ENCODE assay signal across 21 cellular contexts in the genomic region with DNA sequence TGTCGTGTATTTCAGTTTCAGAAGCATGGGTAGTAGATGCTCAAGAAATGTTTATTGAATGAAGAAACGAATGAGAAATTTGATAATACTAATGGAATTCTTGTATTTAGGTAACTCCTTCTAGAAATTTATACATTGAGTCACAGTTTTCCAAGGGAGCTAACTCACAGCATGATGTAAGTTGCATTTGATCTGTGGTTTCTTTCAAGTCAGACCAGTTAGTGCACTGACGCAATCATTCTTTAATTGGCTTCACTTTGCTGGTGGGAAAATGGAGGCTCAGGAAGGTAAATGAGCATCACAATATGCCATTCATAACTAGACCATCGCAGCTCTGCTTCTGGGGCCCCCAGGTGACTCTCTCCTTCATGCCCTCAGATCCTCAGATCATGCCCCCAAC. TPM values are rescaled to one million over a fixed set of nuclear protein-coding genes. Genes with fewer than 3 reads are reported as not detected.
DNase-seq lines count a peak whose midpoint lies in the region; ATAC-seq and TF ChIP-seq lines count a peak whose summit lies in the region.
"Had no signal": no experiment of that assay in that cellular context is flagged by ENCODE, and none has a peak within 500 bp of the region (broad histone marks: within the 10 kb centered on the region; RNA-seq: fewer than 3 reads in every experiment).

No MANE protein-coding gene starts in this region.

- no peak overlapping the region for H3K18ac ChIP-seq in neuronal stem cell (ENCODE audit: low read length)

- no peak overlapping the region for H3K23ac ChIP-seq in neuronal stem cell (ENCODE audit: low read depth, low read length, poor library complexity)

- no peak overlapping the region for H2BK12ac ChIP-seq in neuronal stem cell (ENCODE audit: low read length)

- H3K4me1 ChIP-seq in foreskin keratinocyte (peaks cover 34% of the 10 kb centered on the region), neuronal stem cell (ENCODE audit: control insufficient read depth in 2 of 2, insufficient read depth in 1 of 2, low read depth in 1 of 2, low read length in 2 of 2) (peaks cover 7 to 19% of the 10 kb centered on the region in 2 donors)
- H3K4me1 ChIP-seq: pancreas, vagina had no signal

- no peaks in the 10 kb centered on the region for H3K36me3 ChIP-seq in neuronal stem cell (replicated peaks in 1 of 2; ENCODE audit: control insufficient read depth in 2 of 2, insufficient read depth in 2 of 2, low read length in 2 of 2)
- H3K36me3 ChIP-seq: pancreas, vagina had no signal

- H3K14ac ChIP-seq in neuronal stem cell (ENCODE audit: low read length), result no peak overlapping the region

- peaks cover 9% of the 10 kb centered on the region for H3K27me3 Mint-ChIP-seq in stimulated activated memory B cell treated with anti-CD40 and anti-IgM and Interleukin-4, amounts not matched to agents 10 μg/mL and 1 μg/mL and 100 μg/mL, for 72 hours
- peaks cover 5% of the 10 kb centered on the region for H3K27me3 Mint-ChIP-seq in mesothelial cell of epicardium (ENCODE audit: low read depth)

- no peak overlapping the region for H2AFZ ChIP-seq in neuronal stem cell (ENCODE audit: low read length)

- no peak overlapping the region for H4K91ac ChIP-seq in neuronal stem cell (ENCODE audit: low read depth, low read length, poor library complexity)

- no peak overlapping the region for H3K9ac ChIP-seq in neuronal stem cell (ENCODE audit: low read depth, low read length, poor library complexity)

- H3K4me1 Mint-ChIP-seq in stimulated activated memory B cell treated with anti-CD40 and anti-IgM and Interleukin-4, amounts not matched to agents 10 μg/mL and 1 μg/mL and 100 μg/mL, for 72 hours, result no peaks in the 10 kb centered on the region
- peaks cover 6% of the 10 kb centered on the region for H3K4me1 Mint-ChIP-seq in mesothelial cell of epicardium

- no peak overlapping the region for H2AK5ac ChIP-seq in neuronal stem cell (ENCODE audit: low read depth, low read length)

- H3K36me3 Mint-ChIP-seq in stimulated activated memory B cell treated with anti-CD40 and anti-IgM and Interleukin-4, amounts not matched to agents 10 μg/mL and 1 μg/mL and 100 μg/mL, for 72 hours, result no peaks in the 10 kb centered on the region
- H3K36me3 Mint-ChIP-seq in mesothelial cell of epicardium, result no peaks in the 10 kb centered on the region

- no peaks in the 10 kb centered on the region for H3K9me3 Mint-ChIP-seq in stimulated activated memory B cell treated with anti-CD40 and anti-IgM and Interleukin-4, amounts not matched to agents 10 μg/mL and 1 μg/mL and 100 μg/mL, for 72 hours
- no peaks in the 10 kb centered on the region for H3K9me3 Mint-ChIP-seq in mesothelial cell of epicardium

- no peak overlapping the region for H3K4me2 ChIP-seq in neuronal stem cell (ENCODE audit: insufficient read depth, low read length, poor library complexity, severe bottlenecking)

- no peak overlapping the region for H4K8ac ChIP-seq in neuronal stem cell (ENCODE audit: low read depth, low read length)

- H3K79me1 ChIP-seq in neuronal stem cell (ENCODE audit: low read depth, low read length), result no peaks in the 10 kb centered on the region

- peak; percentile 23 for DNase-seq in AG09319 (ENCODE audit: extremely low read depth, low read depth)
- DNase-seq in M059J (ENCODE audit: low read depth), result peak; percentile 59
- peak; percentile 72 for DNase-seq in astrocyte of the hippocampus (ENCODE audit: low read depth, low spot score)
- DNase-seq in foreskin keratinocyte, result peak; percentile 84 to 95
- DNase-seq in mesothelial cell of epicardium (ENCODE audit: low spot score in 2 of 2, unreplicated experiment in 2 of 2), result no peak
- no peak for DNase-seq in COLO668 (lab: John Stamatoyannopoulos, UW; ENCODE audit: unreplicated experiment)
- no peak for DNase-seq in neuronal stem cell (ENCODE audit: low spot score)
- DNase-seq: activated CD4-positive, alpha-beta T cell treated with anti-CD3 and anti-CD28 coated beads, Interleukin-2, amount 50 U/mL, for 4 hours; activated effector memory CD4-positive, alpha-beta T cell treated with anti-CD3 and anti-CD28 coated beads, Interleukin-2, amount 50 U/mL, for 16 hours; caudate nucleus; DMS79; erythroblast; GOT3; midbrain; NCI-H1105 treated with DMSO at 0.1 percent for 48 hours; NCI-H446; pancreas; T-helper 9 cell had no signal

- no peak overlapping the region for H3K27ac Mint-ChIP-seq in stimulated activated memory B cell treated with anti-CD40 and anti-IgM and Interleukin-4, amounts not matched to agents 10 μg/mL and 1 μg/mL and 100 μg/mL, for 72 hours
- H3K27ac Mint-ChIP-seq in mesothelial cell of epicardium, result no peak overlapping the region

- no peaks in the 10 kb centered on the region for H3K9me3 ChIP-seq in neuronal stem cell (replicated peaks in 1 of 2; ENCODE audit: control insufficient read depth in 2 of 2, insufficient read depth in 1 of 2, low read depth in 1 of 2, low read length in 2 of 2)
- H3K9me3 ChIP-seq: pancreas, vagina had no signal

- ATAC-seq in foreskin keratinocyte, result peak; percentile 44
- no peak for ATAC-seq in stimulated activated memory B cell treated with anti-CD40 and anti-IgM and Interleukin-4, amounts not matched to agents 10 μg/mL and 1 μg/mL and 100 μg/mL, for 72 hours
- ATAC-seq: pancreas had no signal

- no peak overlapping the region for H2BK15ac ChIP-seq in neuronal stem cell (ENCODE audit: low read length)

- no CpG with 5 or more reads among the region's 4 CpGs for WGBS in neuronal stem cell (ENCODE audit: extremely low coverage in 2 of 2, insufficient read length in 2 of 2, insufficient replicate concordance in 1 of 2), 2 donors

- H3K4me3 Mint-ChIP-seq in stimulated activated memory B cell treated with anti-CD40 and anti-IgM and Interleukin-4, amounts not matched to agents 10 μg/mL and 1 μg/mL and 100 μg/mL, for 72 hours, result no peak overlapping the region
- H3K4me3 Mint-ChIP-seq in mesothelial cell of epicardium, result no peak overlapping the region

- H3K27me3 ChIP-seq in foreskin keratinocyte (no peaks in the 10 kb centered on the region), neuronal stem cell (ENCODE audit: control insufficient read depth in 3 of 3, insufficient read depth in 3 of 3, low read depth in 1 of 3, low read length in 3 of 3) (peaks cover 0 to 4% (median 0%) of the 10 kb centered on the region in 3 experiments)
- H3K27me3 ChIP-seq: pancreas, vagina had no signal

- H3K4me3 ChIP-seq in neuronal stem cell (ENCODE audit: low read length in 2 of 2), result no peak overlapping the region
- H3K4me3 ChIP-seq: pancreas, vagina had no signal

- no peak for TF ChIP-seq CTCF in AG09319 (IDR thresholded peaks at IDR 0.05; ENCODE audit: low read depth, low read length)
- no peak for TF ChIP-seq CTCF in foreskin keratinocyte (conservative IDR thresholded peaks at IDR 0.05)
- TF ChIP-seq CTCF in mesothelial cell of epicardium (IDR thresholded peaks at IDR 0.05; ENCODE audit: unreplicated experiment), result no peak

- no peak overlapping the region for H3K4ac ChIP-seq in neuronal stem cell (ENCODE audit: low read length)

- H3K27ac ChIP-seq in foreskin keratinocyte (peak overlapping the region; percentile 89), neuronal stem cell (replicated peaks; ENCODE audit: low read length) (no peak overlapping the region)
- H3K27ac ChIP-seq: pancreas, vagina had no signal

- H2BK5ac ChIP-seq in neuronal stem cell (ENCODE audit: low read length), result no peak overlapping the region

- no peak overlapping the region for H2BK120ac ChIP-seq in neuronal stem cell (ENCODE audit: low read depth, low read length)

RNA-seq across cellular contexts. Expression of gene CWH43, which starts 17.3 kb away (rescaled TPM):
- total RNA-seq in M059J (2014; rRNA removed; shearing (Covaris generic)), result not detected in 2 replicates
- total RNA-seq in foreskin keratinocyte, result 10.2 and 42.0 TPM in 2 replicates
- 5.9 and 24.2 TPM in 2 replicates for polyA plus RNA-seq in foreskin keratinocyte
- total RNA-seq in mesothelial cell of epicardium, result not detected in 3 replicates
- polyA plus RNA-seq in neuronal stem cell (2013, experiment 1 of 2), result not detected
- not detected for polyA plus RNA-seq in neuronal stem cell (2013, experiment 2 of 2)
- polyA plus RNA-seq: BJ, pancreas had no signal

Comparison
In these comparisons a context has a peak if more than half of its experiments do, and no peak if none do; other contexts are left out.
1. DNase-seq: peak in AG09319 (single experiment), M059J (single experiment), astrocyte of the hippocampus (single experiment) and foreskin keratinocyte (2 of 2); none in mesothelial cell of epicardium (0 of 2), COLO668 (single experiment) and neuronal stem cell (single experiment).
2. RNA of gene CWH43, which starts 17.3 kb away (total RNA-seq): 10.2 to 42.0 TPM in foreskin keratinocyte; not detected in M059J and not detected in mesothelial cell of epicardium; every median in the first group is over 10 times any median in the second.